1 cellular context compared by ENCODE assay signal in genomic region chr19:7605490-7606222, GRCh38.
TF ChIP-seq lines count a peak whose summit lies in the region.

No MANE protein-coding gene starts in this region.

TF ChIP-seq in GM23338, 12 proteins besides CTCF, POLR2A, EP300 and RAD21 (continued from another document):
- TF ChIP-seq ZNF462 (CRISPR knock-in tag; IDR thresholded peaks at IDR 0.05) = no peak
- no peak for TF ChIP-seq POLR2AphosphoS5 (IDR thresholded peaks at IDR 0.05; ENCODE audit: low read depth)
- no peak for TF ChIP-seq EZH2 (IDR thresholded peaks at IDR 0.05; ENCODE audit: low read depth, unreplicated experiment)
- no peak for TF ChIP-seq ZNF331 (CRISPR knock-in tag; IDR thresholded peaks at IDR 0.05; ENCODE audit: low read depth)
- TF ChIP-seq STAT1 (IDR thresholded peaks at IDR 0.05; ENCODE audit: unreplicated experiment) = no peak
- no peak for TF ChIP-seq EZH2phosphoT487 (IDR thresholded peaks at IDR 0.05; ENCODE audit: unreplicated experiment)
- TF ChIP-seq NANOG (IDR thresholded peaks at IDR 0.05; ENCODE audit: borderline replicate concordance) = no peak
- TF ChIP-seq REST (IDR thresholded peaks at IDR 0.05; ENCODE audit: unreplicated experiment) = no peak
- no peak for TF ChIP-seq ETS1 (IDR thresholded peaks at IDR 0.05)
